8 cellular contexts compared by ENCODE assay signal in genomic region chr17:4740025-4740351, GRCh38. TPM values are rescaled to one million over a fixed set of nuclear protein-coding genes. Genes with fewer than 3 reads are reported as not detected.
A peak's percentile ranks its signal among the peaks of the same experiment; 100 is the strongest.
DNase-seq lines count a peak whose midpoint lies in the region; ATAC-seq and TF ChIP-seq lines count a peak whose summit lies in the region.

No MANE protein-coding gene starts in this region.

- TF ChIP-seq CTCF in astrocyte of the cerebellum (IDR thresholded peaks at IDR 0.05; ENCODE audit: low read depth, low read length, missing control alignments) (no peak), liver (IDR thresholded peaks at IDR 0.05; ENCODE audit: low read depth, low read length, missing input control) (no peak), suprapubic skin (IDR thresholded peaks at IDR 0.05) (no peak), GM13977 (IDR thresholded peaks at IDR 0.05; ENCODE audit: extremely low read depth, insufficient read depth, missing control alignments) (no peak), GM10248 (IDR thresholded peaks at IDR 0.05; ENCODE audit: control extremely low read depth, extremely low read depth, low read depth, missing control alignments) (no peak)

- TF ChIP-seq EP300 in suprapubic skin (IDR thresholded peaks at IDR 0.05): no peak

- CTCF ChIA-PET in activated CD4-positive, alpha-beta T cell treated with anti-CD3 and anti-CD28 coated beads, Interleukin-2, amount 10 ng/mL, durations not matched to agents 7 days and 5 days (lab: Charles Lee): no interaction called here
- CTCF ChIA-PET in GM10248 (lab: Yijun Ruan, JAX): no interaction called here

- H3K27me3 ChIP-seq in liver (ENCODE audit: control insufficient read depth in 4 of 4, insufficient read depth in 4 of 4, low read length in 3 of 4) (no peaks in the 10 kb centered on the region), suprapubic skin (peaks cover 7% of the 10 kb centered on the region)

- peak overlapping the region; percentile 53 to 56 for H3K9ac ChIP-seq in liver (ENCODE audit: low read depth in 1 of 2, low read length in 2 of 2)

- in situ Hi-C loops in astrocyte of the cerebellum (cut with HindIII; ENCODE audit: low sequenced_read_pairs) (no loop called here), GM13977 (cut with MboI; ENCODE audit: low pct_unique_long_range_greater_than_20kb, low sequenced_read_pairs, unreplicated experiment) (no loop called here)

- no peak for ATAC-seq in GM21717 (IDR thresholded peaks at IDR 0.05; ENCODE audit: unreplicated experiment)

- TF ChIP-seq POLR2A in suprapubic skin (IDR thresholded peaks at IDR 0.05): no peak

- H3K4me1 Mint-ChIP-seq in activated CD4-positive, alpha-beta T cell treated with anti-CD3 and anti-CD28 coated beads, Interleukin-2, amount 10 ng/mL, durations not matched to agents 7 days and 5 days: peaks cover 24% of the 10 kb centered on the region

- peak overlapping the region; percentile 71 for H3K4me3 Mint-ChIP-seq in activated CD4-positive, alpha-beta T cell treated with anti-CD3 and anti-CD28 coated beads, Interleukin-2, amount 10 ng/mL, durations not matched to agents 7 days and 5 days

- H3K36me3 Mint-ChIP-seq in activated CD4-positive, alpha-beta T cell treated with anti-CD3 and anti-CD28 coated beads, Interleukin-2, amount 10 ng/mL, durations not matched to agents 7 days and 5 days (ENCODE audit: low read depth): peaks cover 6% of the 10 kb centered on the region

- H3K4me1 ChIP-seq in liver (ENCODE audit: control insufficient read depth in 4 of 4, insufficient read depth in 4 of 4, low read length in 3 of 4) (peaks cover 2 to 14% (median 9%) of the 10 kb centered on the region in 4 donors), suprapubic skin (peaks cover 21% of the 10 kb centered on the region)

- H3K9me3 ChIP-seq in liver (ENCODE audit: control insufficient read depth in 4 of 4, low read length in 3 of 4): no peaks in the 10 kb centered on the region
- no peaks in the 10 kb centered on the region for H3K9me3 ChIP-seq in suprapubic skin

- no peak for DNase-seq in activated CD4-positive, alpha-beta T cell treated with anti-CD3 and anti-CD28 coated beads, Interleukin-2, amount 10 ng/mL, durations not matched to agents 7 days and 5 days
- DNase-seq in activated CD4-positive, alpha-beta T cell treated with anti-CD3 and anti-CD28 coated beads, Interleukin-2, amount 50 U/mL, for 1 hour: no peak
- DNase-seq in astrocyte of the cerebellum (ENCODE audit: low read depth) (no peak), suprapubic skin (ENCODE audit: low spot score in 2 of 2) (no peak), GM13977 (ENCODE audit: low spot score) (no peak), GM10248 (ENCODE audit: extremely low spot score) (no peak)

- H3K27ac Mint-ChIP-seq in activated CD4-positive, alpha-beta T cell treated with anti-CD3 and anti-CD28 coated beads, Interleukin-2, amount 10 ng/mL, durations not matched to agents 7 days and 5 days: peak overlapping the region; percentile 19

- H3K36me3 ChIP-seq in liver (ENCODE audit: control insufficient read depth in 4 of 4, insufficient read depth in 3 of 4, low read depth in 1 of 4, low read length in 3 of 4) (no peaks in the 10 kb centered on the region), suprapubic skin (no peaks in the 10 kb centered on the region)

- WGBS in liver: 20% methylated on average over 13 of the region's 13 CpGs
- whole genome bisulfite sequencing in suprapubic skin: 17% methylated on average over 10 of the region's 13 CpGs

- H3K27ac ChIP-seq in liver (ENCODE audit: low read depth in 1 of 2, low read length in 2 of 2) (peak overlapping the region; percentile 46 to 73), suprapubic skin (peak overlapping the region; percentile 46)

- POLR2A ChIA-PET in activated CD4-positive, alpha-beta T cell treated with anti-CD3 and anti-CD28 coated beads, Interleukin-2, amount 10 ng/mL, durations not matched to agents 7 days and 5 days (lab: Charles Lee): no interaction called here
- POLR2A ChIA-PET in GM10248 (lab: Yijun Ruan, JAX): no interaction called here

- H3K4me3 ChIP-seq in astrocyte of the cerebellum (ENCODE audit: low read depth, low read length) (peak overlapping the region; percentile 60), liver (ENCODE audit: low read depth in 1 of 3, low read length in 3 of 3) (peak overlapping the region; percentile 52 to 85 (median 80)), suprapubic skin (peak overlapping the region; percentile 90)

- TF ChIP-seq RAD21 in liver (IDR thresholded peaks at IDR 0.05): no peak

- peaks cover 42% of the 10 kb centered on the region for H3K27me3 Mint-ChIP-seq in activated CD4-positive, alpha-beta T cell treated with anti-CD3 and anti-CD28 coated beads, Interleukin-2, amount 10 ng/mL, durations not matched to agents 7 days and 5 days

- H3K9me3 Mint-ChIP-seq in activated CD4-positive, alpha-beta T cell treated with anti-CD3 and anti-CD28 coated beads, Interleukin-2, amount 10 ng/mL, durations not matched to agents 7 days and 5 days: no peaks in the 10 kb centered on the region

TF ChIP-seq in liver, 16 proteins besides CTCF, POLR2A, EP300 and RAD21:
- TF ChIP-seq TAF1 (conservative IDR thresholded peaks at IDR 0.05) (no peak), FOXA1 (IDR thresholded peaks at IDR 0.05) (no peak), HNF4G (IDR thresholded peaks at IDR 0.05) (no peak), YY1 (IDR thresholded peaks at IDR 0.05) (no peak), EGR1 (IDR thresholded peaks at IDR 0.05; ENCODE audit: low read depth in 2 of 2) (no peak)
- TF ChIP-seq, protein P1, sequence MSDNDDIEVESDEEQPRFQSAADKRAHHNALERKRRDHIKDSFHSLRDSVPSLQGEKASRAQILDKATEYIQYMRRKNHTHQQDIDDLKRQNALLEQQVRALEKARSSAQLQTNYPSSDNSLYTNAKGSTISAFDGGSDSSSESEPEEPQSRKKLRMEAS (IDR thresholded peaks at IDR 0.05): no peak

RNA-seq across cellular contexts. Expression of gene CXCL16, which starts 0.3 kb away (rescaled TPM):
- total RNA-seq in activated CD4-positive, alpha-beta T cell treated with anti-CD3 and anti-CD28 coated beads, Interleukin-2, amount 10 ng/mL, durations not matched to agents 7 days and 5 days: 1 to 10 TPM in 1 of 2 experiments, under 1 TPM in 1; 0.94 to 1.6 TPM
- total RNA-seq in liver (10 to 100 TPM; 10.7 to 15.3 TPM), suprapubic skin (10 to 100 TPM; 12.5 to 33.9 (median 18.8) TPM)
- 10 to 100 TPM; 16.9 to 41.1 TPM for polyA plus RNA-seq in liver

RNA-seq across cellular contexts. Expression of gene ZMYND15, which starts 0.4 kb away (rescaled TPM):
- total RNA-seq in activated CD4-positive, alpha-beta T cell treated with anti-CD3 and anti-CD28 coated beads, Interleukin-2, amount 10 ng/mL, durations not matched to agents 7 days and 5 days: under 1 TPM in 1 of 2 experiments, not detected in 1; 0.07 TPM
- total RNA-seq in liver: under 1 TPM; 0.47 to 0.67 TPM
- polyA plus RNA-seq in liver: 1 to 10 TPM in 1 of 2 donors, under 1 TPM in 1; 0.75 to 2.4 TPM
- 1 to 10 TPM in 2 of 4 donors, under 1 TPM in 2; 0.40 to 2.8 (median 1.3) TPM for total RNA-seq in suprapubic skin

RNA-seq across cellular contexts. Expression of gene MED11, which starts 8.8 kb away (rescaled TPM):
- 10 to 100 TPM; 19.6 to 23.6 TPM for total RNA-seq in activated CD4-positive, alpha-beta T cell treated with anti-CD3 and anti-CD28 coated beads, Interleukin-2, amount 10 ng/mL, durations not matched to agents 7 days and 5 days
- total RNA-seq in liver (10 to 100 TPM; 11.2 to 11.5 TPM), suprapubic skin (10 to 100 TPM; 15.0 to 38.0 (median 26.4) TPM)
- polyA plus RNA-seq in liver: 10 to 100 TPM; 15.9 to 35.6 TPM

RNA-seq across cellular contexts. Expression of gene ARRB2, which starts 29.6 kb away (rescaled TPM):
- 100 to 1,000 TPM; 323 to 336 TPM for total RNA-seq in activated CD4-positive, alpha-beta T cell treated with anti-CD3 and anti-CD28 coated beads, Interleukin-2, amount 10 ng/mL, durations not matched to agents 7 days and 5 days
- total RNA-seq in liver (10 to 100 TPM; 11.8 to 14.1 TPM), suprapubic skin (10 to 100 TPM; 12.1 to 20.6 (median 16.0) TPM)
- 10 to 100 TPM; 13.7 to 16.5 TPM for polyA plus RNA-seq in liver

RNA-seq across cellular contexts. Expression of gene TM4SF5, which starts 31.7 kb away (rescaled TPM):
- not detected for total RNA-seq in activated CD4-positive, alpha-beta T cell treated with anti-CD3 and anti-CD28 coated beads, Interleukin-2, amount 10 ng/mL, durations not matched to agents 7 days and 5 days
- 10 to 100 TPM; 20.1 to 32.5 TPM for total RNA-seq in liver
- 100 to 1,000 TPM; 198 to 309 TPM for polyA plus RNA-seq in liver
- not detected for total RNA-seq in suprapubic skin

Comparison
In these comparisons a context has a peak if more than half of its experiments do, and no peak if none do; other contexts are left out.
1. RNA of gene CXCL16, which starts 0.3 kb away (total RNA-seq): 12.5 to 33.9 TPM in suprapubic skin and 10.7 to 15.3 TPM in liver; 0.94 to 1.6 TPM in activated CD4-positive, alpha-beta T cell treated with anti-CD3 and anti-CD28 coated beads, Interleukin-2, amount 10 ng/mL, durations not matched to agents 7 days and 5 days; every median in the first group is over 4 times any median in the second.
2. Peak in every context shown above with its lines, with median percentiles within 50 percentile points of each other: H3K4me3 ChIP-seq.